Comparison of ENCODE assay signal across 8 cellular contexts in genomic region chr1:35715568-35716002, GRCh38. TPM values are rescaled to one million over a fixed set of nuclear protein-coding genes. Genes with fewer than 3 reads are reported as not detected.
A peak's percentile ranks its signal among the peaks of the same experiment; 100 is the strongest.
DNase-seq lines count a peak whose midpoint lies in the region; ATAC-seq and TF ChIP-seq lines count a peak whose summit lies in the region.

No MANE protein-coding gene starts in this region.

- peaks cover 5 to 10% (median 6%) of the 10 kb centered on the region in 3 experiments; a peak in 6 of 7 replicates for H3K36me3 Mint-ChIP-seq in H9 (ENCODE audit: insufficient read depth in 1 of 3, low read depth in 3 of 3)

- intact Hi-C loops in breast epithelium (cut with DNase I; ENCODE audit: low total_unique reads) = no loop called here

- H3K79me1 ChIP-seq in H9 (ENCODE audit: insufficient read depth, low read depth, low read length, poor library complexity, severe bottlenecking) = no peaks in the 10 kb centered on the region

- H4K8ac ChIP-seq in H9 (replicated peaks; ENCODE audit: insufficient read length, low read depth, low read length) = no peak overlapping the region

- no peak overlapping the region for H3K27ac ChIP-seq in H9 (ENCODE audit: insufficient read length, low read depth, low read length)
- H3K27ac ChIP-seq in breast epithelium = no peak overlapping the region

- H3T11ph ChIP-seq in H9 (ENCODE audit: low read length) = no peak overlapping the region

- H3K14ac ChIP-seq in H9 (ENCODE audit: insufficient read depth, low read length) = no peak overlapping the region

- no peak overlapping the region for H3K4ac ChIP-seq in H9 (ENCODE audit: low read depth, low read length)

- H3K36me3 ChIP-seq in breast epithelium (no peaks in the 10 kb centered on the region), kidney epithelial cell (ENCODE audit: control insufficient read depth, insufficient read depth, low read length) (peaks cover 1% of the 10 kb centered on the region)

- H3K27me3 ChIP-seq in H9 (ENCODE audit: insufficient read depth, low read length) = no peaks in the 10 kb centered on the region
- H3K27me3 ChIP-seq in breast epithelium = no peaks in the 10 kb centered on the region
- H3K27me3 ChIP-seq in kidney epithelial cell (ENCODE audit: control insufficient read depth, insufficient read depth, low read length) = no peaks in the 10 kb centered on the region

- WGBS in H9 (ENCODE audit: extremely low coverage, insufficient read length, low lambda C conversion rate) = no CpG with 5 or more reads among the region's 15 CpGs

- H3K23ac ChIP-seq in H9 (ENCODE audit: insufficient read length, low read depth, low read length) = no peak overlapping the region

- peaks cover 16% of the 10 kb centered on the region for H3K27me3 Mint-ChIP-seq in H9 (ENCODE audit: low read depth)

- H3K79me2 ChIP-seq in H9 (ENCODE audit: insufficient read depth, low read length) = no peaks in the 10 kb centered on the region

- no peak for TF ChIP-seq POLR2A in breast epithelium (IDR thresholded peaks at IDR 0.05)

- no peak overlapping the region for H3K4me3 Mint-ChIP-seq in H9

- no peak for ATAC-seq in HG03139 (IDR thresholded peaks at IDR 0.05; ENCODE audit: unreplicated experiment)

- H3K18ac ChIP-seq in H9 (ENCODE audit: insufficient read length, low read depth, low read length) = no peak overlapping the region

- no peak overlapping the region for H3K27ac Mint-ChIP-seq in H9

- no peak overlapping the region for H2AK5ac ChIP-seq in H9 (ENCODE audit: insufficient read length, low read length)

- no peak overlapping the region for H2BK20ac ChIP-seq in H9 (ENCODE audit: low read depth, low read length, poor library complexity, severe bottlenecking)

- no peak overlapping the region for H4K5ac ChIP-seq in H9 (ENCODE audit: insufficient read length, low read depth, low read length)

- no peaks in the 10 kb centered on the region for H3K9me3 Mint-ChIP-seq in H9

- peaks cover 12% of the 10 kb centered on the region for H3K23me2 ChIP-seq in H9 (ENCODE audit: insufficient read length, low read depth, low read length, poor library complexity, severe bottlenecking)

- TF ChIP-seq CTCF in H9 (conservative IDR thresholded peaks at IDR 0.05) (peak; percentile 95), WI38 (IDR thresholded peaks at IDR 0.05; ENCODE audit: low read depth, low read length) (peak; percentile 76), breast epithelium (IDR thresholded peaks at IDR 0.05) (peak; percentile 35 to 53 (median 52)), kidney epithelial cell (IDR thresholded peaks at IDR 0.05; ENCODE audit: insufficient read depth, low read length, poor library complexity, severe bottlenecking) (peak; percentile 94)

- H3K9ac ChIP-seq in H9 (ENCODE audit: extremely low read depth, insufficient read length, low read length) = no peak overlapping the region

- no peak overlapping the region for H2BK15ac ChIP-seq in H9 (ENCODE audit: low read depth, low read length)

- H2AFZ ChIP-seq in H9 (ENCODE audit: low read length) = no peak overlapping the region

- peak; percentile 75 for DNase-seq in COR-L47 (lab: John Stamatoyannopoulos, UW)
- peak; percentile 86 for DNase-seq in H9
- peak; percentile 88 for DNase-seq in NCI-H2196 (lab: John Stamatoyannopoulos, UW; ENCODE audit: unreplicated experiment)
- DNase-seq in breast epithelium (ENCODE audit: low spot score in 2 of 2) = peak in 1 of 2 donors; percentile 65
- DNase-seq in kidney epithelial cell (ENCODE audit: low read depth) = no peak
- peak; percentile 55 for DNase-seq in stimulated activated CD4-positive, alpha-beta T cell treated with anti-CD3 and anti-CD28 coated beads, Interleukin-2, amount 100 ng/mL, for 4 hours (ENCODE audit: low read depth)

- no peak overlapping the region for H2BK12ac ChIP-seq in H9 (ENCODE audit: insufficient read length, low read depth, low read length)

- peaks cover 24% of the 10 kb centered on the region in 2 experiments for H3K4me1 Mint-ChIP-seq in H9

- no peak overlapping the region for H2BK5ac ChIP-seq in H9 (ENCODE audit: insufficient read length, low read length)

- no peak overlapping the region for H3K4me2 ChIP-seq in H9 (ENCODE audit: insufficient read depth, insufficient read length, low read length)

- H3K4me1 ChIP-seq in H9 (ENCODE audit: insufficient read depth, low read length) = no peaks in the 10 kb centered on the region; the same call in 1 of the 2 replicates
- peaks cover 0 to 6% of the 10 kb centered on the region in 2 donors for H3K4me1 ChIP-seq in breast epithelium

- no peak overlapping the region for H4K91ac ChIP-seq in H9 (ENCODE audit: insufficient read length, low read depth, low read length)

- no peaks in the 10 kb centered on the region for H3K9me3 ChIP-seq in H9 (ENCODE audit: control insufficient read depth, low read depth, low read length)
- no peaks in the 10 kb centered on the region for H3K9me3 ChIP-seq in breast epithelium

- H2BK120ac ChIP-seq in H9 (ENCODE audit: low read depth, low read length, poor library complexity, severe bottlenecking) = no peak overlapping the region

- H4K20me1 ChIP-seq in H9 (ENCODE audit: control insufficient read depth, insufficient read depth, insufficient read length) = no peaks in the 10 kb centered on the region

- no peak overlapping the region for H3K56ac ChIP-seq in H9 (ENCODE audit: insufficient read length, low read depth, low read length)

- H3K4me3 ChIP-seq in WI38 (ENCODE audit: low read depth, low read length) = no peak overlapping the region
- peak overlapping the region in 1 of 3 donors; percentile 34 for H3K4me3 ChIP-seq in breast epithelium
- no peak overlapping the region for H3K4me3 ChIP-seq in kidney epithelial cell (ENCODE audit: low read depth, low read length)

RNA-seq across cellular contexts. Expression of gene C1orf216, which starts 3.1 kb away (rescaled TPM):
- total RNA-seq in H9 (2021) (11.7 and 13.5 TPM in 2 replicates), breast epithelium (10 to 100 TPM in 2 of 3 donors, 1 to 10 TPM in 1; 8.2 to 16.0 (median 13.1) TPM), kidney epithelial cell (6.0 and 9.2 TPM in 2 replicates)

RNA-seq across cellular contexts. Expression of gene CLSPN, which starts 54.2 kb away (rescaled TPM):
- total RNA-seq in H9 (2021) (42.4 and 43.9 TPM in 2 replicates), breast epithelium (under 1 TPM; 0.15 to 0.48 (median 0.33) TPM), kidney epithelial cell (3.6 and 4.1 TPM in 2 replicates)
